ENCODE assay signal across 24 cellular contexts in genomic region chr12:68264175-68264863, GRCh38. TPM values are rescaled to one million over a fixed set of nuclear protein-coding genes. Genes with fewer than 3 reads are reported as not detected.
DNase-seq lines count a peak whose midpoint lies in the region; ATAC-seq and TF ChIP-seq lines count a peak whose summit lies in the region.
"Had no signal": no experiment of that assay in that cellular context is flagged by ENCODE, and none has a peak within 500 bp of the region (broad histone marks: within the 10 kb centered on the region; RNA-seq: fewer than 3 reads in every experiment).

No MANE protein-coding gene starts in this region.

- no peak overlapping the region for H3K4me3 ChIP-seq in brain microvascular endothelial cell (ENCODE audit: low read depth, low read length)
- H3K4me3 ChIP-seq: BLaER1 treated with 17β-estradiol and CSF1 and Interleukin-3, amounts not matched to agents 10 nM and 100 nM; GM12878 had no signal

- in situ Hi-C loops in brain microvascular endothelial cell (cut with HindIII; ENCODE audit: low pct_ligation_motif_present, low sequenced_read_pairs): no loop called here

- no peak for DNase-seq in activated CD4-positive, alpha-beta T cell treated with anti-CD3 and anti-CD28 coated beads, Interleukin-2, amount 10 ng/mL, durations not matched to agents 24 days and 14 days
- DNase-seq in activated CD4-positive, alpha-beta T cell treated with anti-CD3 and anti-CD28 coated beads, Interleukin-2, amount 10 ng/mL, durations not matched to agents 7 days and 5 days: no peak
- DNase-seq in brain microvascular endothelial cell (peak; percentile 39), kidney glomerular epithelial cell (lab: John Stamatoyannopoulos, UW) (peak; percentile 90), iPS-NIHi11 (ENCODE audit: low spot score) (no peak)
- no peak for DNase-seq in stimulated activated effector memory CD8-positive, alpha-beta T cell treated with anti-CD3 and anti-CD28 coated beads, Interleukin-12 subunit alpha, Interleukin-12 subunit beta, amount 100 ng/mL, for 72 hours (ENCODE audit: low spot score in 2 of 2)
- DNase-seq: 8988T; CD8-positive, alpha-beta memory T cell; DMS79; GOT3; NCI-H187 treated with DMSO at 0.1 percent for 48 hours; NCI-H69; NK-92 treated with Interleukin-12 subunit alpha and Interleukin-12 subunit beta, amount 100 ng/mL, for 24 hours; OCI-M1; SIG-M5 had no signal

- H3K4me1 Mint-ChIP-seq in activated CD4-positive, alpha-beta T cell treated with anti-CD3 and anti-CD28 coated beads, Interleukin-2, amount 10 ng/mL, durations not matched to agents 24 days and 14 days: peaks cover 65% of the 10 kb centered on the region
- H3K4me1 Mint-ChIP-seq in activated CD4-positive, alpha-beta T cell treated with anti-CD3 and anti-CD28 coated beads, Interleukin-2, amount 10 ng/mL, durations not matched to agents 7 days and 5 days: peaks cover 35% of the 10 kb centered on the region
- peaks cover 49% of the 10 kb centered on the region for H3K4me1 Mint-ChIP-seq in stimulated activated effector memory CD8-positive, alpha-beta T cell treated with anti-CD3 and anti-CD28 coated beads, Interleukin-12 subunit alpha, Interleukin-12 subunit beta, amount 100 ng/mL, for 72 hours

- peak overlapping the region; percentile 72 for H3K27ac ChIP-seq in brain microvascular endothelial cell
- H3K27ac ChIP-seq: BLaER1 treated with 17β-estradiol and CSF1 and Interleukin-3, amounts not matched to agents 10 nM and 100 nM had no signal

- no peaks in the 10 kb centered on the region for H3K36me3 ChIP-seq in brain microvascular endothelial cell (replicated peaks)
- H3K36me3 ChIP-seq: BLaER1 treated with 17β-estradiol and CSF1 and Interleukin-3, amounts not matched to agents 10 nM and 100 nM had no signal

- peaks cover 7% of the 10 kb centered on the region for H3K9me3 Mint-ChIP-seq in activated CD4-positive, alpha-beta T cell treated with anti-CD3 and anti-CD28 coated beads, Interleukin-2, amount 10 ng/mL, durations not matched to agents 24 days and 14 days
- peaks cover 5% of the 10 kb centered on the region for H3K9me3 Mint-ChIP-seq in activated CD4-positive, alpha-beta T cell treated with anti-CD3 and anti-CD28 coated beads, Interleukin-2, amount 10 ng/mL, durations not matched to agents 7 days and 5 days
- no peaks in the 10 kb centered on the region for H3K9me3 Mint-ChIP-seq in stimulated activated effector memory CD8-positive, alpha-beta T cell treated with anti-CD3 and anti-CD28 coated beads, Interleukin-12 subunit alpha, Interleukin-12 subunit beta, amount 100 ng/mL, for 72 hours
- H3K9me3 Mint-ChIP-seq: CD8-positive, alpha-beta memory T cell; HFFc6 had no signal

- intact Hi-C loops in activated CD4-positive, alpha-beta T cell treated with anti-CD3 and anti-CD28 coated beads, Interleukin-2, amount 10 ng/mL, durations not matched to agents 24 days and 14 days (cut with micrococcal nuclease): loop anchor here (10.0 kb wide), 2 partner anchors 220 to 570 kb away; no protein-coding TSS in a partner anchor

- no peak overlapping the region for H3K4me3 Mint-ChIP-seq in activated CD4-positive, alpha-beta T cell treated with anti-CD3 and anti-CD28 coated beads, Interleukin-2, amount 10 ng/mL, durations not matched to agents 24 days and 14 days
- no peak overlapping the region for H3K4me3 Mint-ChIP-seq in activated CD4-positive, alpha-beta T cell treated with anti-CD3 and anti-CD28 coated beads, Interleukin-2, amount 10 ng/mL, durations not matched to agents 7 days and 5 days
- no peak overlapping the region for H3K4me3 Mint-ChIP-seq in stimulated activated effector memory CD8-positive, alpha-beta T cell treated with anti-CD3 and anti-CD28 coated beads, Interleukin-12 subunit alpha, Interleukin-12 subunit beta, amount 100 ng/mL, for 72 hours
- H3K4me3 Mint-ChIP-seq: CD8-positive, alpha-beta memory T cell; HFFc6 had no signal

- no peaks in the 10 kb centered on the region for H3K27me3 ChIP-seq in brain microvascular endothelial cell (replicated peaks)
- H3K27me3 ChIP-seq: BLaER1 treated with 17β-estradiol and CSF1 and Interleukin-3, amounts not matched to agents 10 nM and 100 nM had no signal

- CTCF ChIA-PET in activated CD4-positive, alpha-beta T cell treated with anti-CD3 and anti-CD28 coated beads, Interleukin-2, amount 10 ng/mL, durations not matched to agents 7 days and 5 days (lab: Charles Lee): interaction anchor here (1.3 kb wide), 1 partner anchor 21 kb away, joined by 4 read pairs; no protein-coding TSS in a partner anchor

- no peak for TF ChIP-seq CTCF in brain microvascular endothelial cell (IDR thresholded peaks at IDR 0.05; ENCODE audit: low read depth, low read length, missing control alignments)

- H3K27ac Mint-ChIP-seq in activated CD4-positive, alpha-beta T cell treated with anti-CD3 and anti-CD28 coated beads, Interleukin-2, amount 10 ng/mL, durations not matched to agents 24 days and 14 days: peak overlapping the region; percentile 77
- no peak overlapping the region for H3K27ac Mint-ChIP-seq in activated CD4-positive, alpha-beta T cell treated with anti-CD3 and anti-CD28 coated beads, Interleukin-2, amount 10 ng/mL, durations not matched to agents 7 days and 5 days
- no peak overlapping the region for H3K27ac Mint-ChIP-seq in stimulated activated effector memory CD8-positive, alpha-beta T cell treated with anti-CD3 and anti-CD28 coated beads, Interleukin-12 subunit alpha, Interleukin-12 subunit beta, amount 100 ng/mL, for 72 hours
- H3K27ac Mint-ChIP-seq: CD8-positive, alpha-beta memory T cell had no signal

- H3K36me3 Mint-ChIP-seq in activated CD4-positive, alpha-beta T cell treated with anti-CD3 and anti-CD28 coated beads, Interleukin-2, amount 10 ng/mL, durations not matched to agents 24 days and 14 days (ENCODE audit: low read depth): peaks cover 3% of the 10 kb centered on the region
- H3K36me3 Mint-ChIP-seq in activated CD4-positive, alpha-beta T cell treated with anti-CD3 and anti-CD28 coated beads, Interleukin-2, amount 10 ng/mL, durations not matched to agents 7 days and 5 days (ENCODE audit: low read depth): no peaks in the 10 kb centered on the region
- no peaks in the 10 kb centered on the region for H3K36me3 Mint-ChIP-seq in stimulated activated effector memory CD8-positive, alpha-beta T cell treated with anti-CD3 and anti-CD28 coated beads, Interleukin-12 subunit alpha, Interleukin-12 subunit beta, amount 100 ng/mL, for 72 hours

- peak; percentile 45 for ATAC-seq in stimulated activated effector memory CD8-positive, alpha-beta T cell treated with anti-CD3 and anti-CD28 coated beads, Interleukin-12 subunit alpha, Interleukin-12 subunit beta, amount 100 ng/mL, for 72 hours
- ATAC-seq in HG03097 (IDR thresholded peaks at IDR 0.05; ENCODE audit: low FRiP score, unreplicated experiment) (no peak), HG02938 (IDR thresholded peaks at IDR 0.05; ENCODE audit: unreplicated experiment) (no peak)
- ATAC-seq: GM12878 had no signal

- POLR2A ChIA-PET in activated CD4-positive, alpha-beta T cell treated with anti-CD3 and anti-CD28 coated beads, Interleukin-2, amount 10 ng/mL, durations not matched to agents 7 days and 5 days (lab: Charles Lee): no interaction called here

- peaks cover 8% of the 10 kb centered on the region for H3K27me3 Mint-ChIP-seq in activated CD4-positive, alpha-beta T cell treated with anti-CD3 and anti-CD28 coated beads, Interleukin-2, amount 10 ng/mL, durations not matched to agents 24 days and 14 days
- peaks cover 25% of the 10 kb centered on the region for H3K27me3 Mint-ChIP-seq in activated CD4-positive, alpha-beta T cell treated with anti-CD3 and anti-CD28 coated beads, Interleukin-2, amount 10 ng/mL, durations not matched to agents 7 days and 5 days

RNA-seq across cellular contexts. Expression of gene IL22, which starts 10.9 kb away (rescaled TPM):
- total RNA-seq in activated CD4-positive, alpha-beta T cell treated with anti-CD3 and anti-CD28 coated beads, Interleukin-2, amount 10 ng/mL, durations not matched to agents 24 days and 14 days: 2.4 and 3.1 TPM in 2 replicates
- total RNA-seq in activated CD4-positive, alpha-beta T cell treated with anti-CD3 and anti-CD28 coated beads, Interleukin-2, amount 10 ng/mL, durations not matched to agents 7 days and 5 days: under 1 TPM; 0.42 to 0.69 TPM
- total RNA-seq: G401, GM12878, HFFc6, HT1080, LHCN-M2, RPMI7951 had no signal

RNA-seq across cellular contexts. Expression of gene IL26, which starts 38.7 kb away (rescaled TPM):
- 6.9 and 7.7 TPM in 2 replicates for total RNA-seq in activated CD4-positive, alpha-beta T cell treated with anti-CD3 and anti-CD28 coated beads, Interleukin-2, amount 10 ng/mL, durations not matched to agents 24 days and 14 days
- total RNA-seq in activated CD4-positive, alpha-beta T cell treated with anti-CD3 and anti-CD28 coated beads, Interleukin-2, amount 10 ng/mL, durations not matched to agents 7 days and 5 days: under 1 TPM; 0.50 to 1.00 TPM
- total RNA-seq: G401, GM12878, HFFc6, HT1080, LHCN-M2, RPMI7951 had no signal

Comparison
In these comparisons a context has a peak if more than half of its experiments do, and no peak if none do; other contexts are left out.
1. DNase-seq: peak in brain microvascular endothelial cell (single experiment) and kidney glomerular epithelial cell (single experiment); none in activated CD4-positive, alpha-beta T cell treated with anti-CD3 and anti-CD28 coated beads, Interleukin-2, amount 10 ng/mL, durations not matched to agents 24 days and 14 days (single experiment), activated CD4-positive, alpha-beta T cell treated with anti-CD3 and anti-CD28 coated beads, Interleukin-2, amount 10 ng/mL, durations not matched to agents 7 days and 5 days (single experiment), stimulated activated effector memory CD8-positive, alpha-beta T cell treated with anti-CD3 and anti-CD28 coated beads, Interleukin-12 subunit alpha, Interleukin-12 subunit beta, amount 100 ng/mL, for 72 hours (0 of 2) and iPS-NIHi11 (single experiment).